ENCODE assay signal across 8 cellular contexts in the genomic region with DNA sequence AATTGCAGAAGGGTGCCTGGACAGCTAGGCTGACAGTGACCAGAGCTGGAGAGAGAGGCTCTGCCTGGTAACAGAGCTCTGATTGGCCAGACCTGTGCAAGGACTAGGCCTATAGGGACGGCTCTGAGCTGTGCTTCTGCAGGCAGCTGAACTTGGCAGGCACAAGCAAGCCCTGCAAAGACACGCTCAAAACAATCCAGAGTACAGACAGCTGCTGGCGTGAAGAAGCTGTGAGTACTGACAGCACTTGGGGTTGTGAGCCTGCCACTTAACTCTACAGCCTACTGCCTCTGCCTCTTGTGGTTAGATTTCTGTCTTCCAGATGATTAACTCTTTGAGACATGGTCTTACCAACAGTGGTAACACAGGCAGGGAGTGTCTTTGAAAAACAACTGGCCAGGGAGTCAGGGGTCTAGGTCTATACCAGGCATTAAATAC.
DNase-seq lines count a peak whose midpoint lies in the region; ATAC-seq, FAIRE-seq and TF ChIP-seq lines count a peak whose summit lies in the region.

No MANE protein-coding gene starts in this region.

- FAIRE-seq in endometrium (lab: Jason Lieb, UNC): peak; percentile 85

- TF ChIP-seq CTCF in AG04449 (IDR thresholded peaks at IDR 0.05; ENCODE audit: insufficient read depth, low read length, missing control alignments): no peak

- ATAC-seq in GM18498 (IDR thresholded peaks at IDR 0.05; ENCODE audit: unreplicated experiment) (peak; percentile 99), HG02678 (IDR thresholded peaks at IDR 0.05; ENCODE audit: unreplicated experiment) (peak; percentile 96)

- H3K4me3 ChIP-seq in AG04449 (ENCODE audit: low read depth, low read length): peak overlapping the region; percentile 8

- CTCF ChIA-PET in AG04449 (lab: Yijun Ruan, JAX): no interaction called here

- DNase-seq in AG04449 (ENCODE audit: low read depth, low spot score): peak; percentile 96
- DNase-seq in NCI-H128 (lab: John Stamatoyannopoulos, UW; ENCODE audit: unreplicated experiment): peak; percentile 26
- DNase-seq in SKM-1 (lab: John Stamatoyannopoulos, UW; ENCODE audit: unreplicated experiment): peak; percentile 56
- peak; percentile 91 to 93 for DNase-seq in lung microvascular endothelial cell (ENCODE audit: low read depth in 2 of 2)
- peak; percentile 93 for DNase-seq in superior temporal gyrus (ENCODE audit: extremely low spot score)

- POLR2A ChIA-PET in AG04449 (lab: Yijun Ruan, JAX): no interaction called here

Comparison
In these comparisons a context has a peak if more than half of its experiments do, and no peak if none do; other contexts are left out.
1. Peak in every context shown above with its lines: DNase-seq, ATAC-seq and H3K4me3 ChIP-seq.
2. DNase-seq: peak in every context shown above with its lines; median percentile 96 in AG04449; 93 in superior temporal gyrus; 92 in lung microvascular endothelial cell; 56 in SKM-1; 26 in NCI-H128.